In the genomic region with DNA sequence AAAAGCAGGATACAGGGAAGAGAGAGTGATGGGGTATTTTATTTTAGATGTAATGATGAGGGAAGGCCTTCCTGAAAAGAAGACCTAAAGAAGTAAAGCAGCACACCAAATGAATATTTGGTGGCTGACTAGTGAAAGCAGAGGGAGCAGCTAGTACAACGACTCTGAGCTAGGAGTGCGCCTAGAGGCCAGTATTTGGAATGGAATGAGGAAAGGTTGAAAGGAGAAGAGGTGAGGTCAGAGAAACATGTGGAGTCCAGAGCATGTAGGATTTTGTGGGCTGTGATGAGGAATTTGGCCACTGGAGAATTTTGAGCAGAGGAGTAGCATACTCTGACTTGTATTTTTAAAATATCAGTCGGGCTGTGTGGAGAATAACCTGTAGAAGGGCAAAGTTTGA, we compare ENCODE assay signal across 20 cellular contexts. TPM values are rescaled to one million over a fixed set of nuclear protein-coding genes. Genes with fewer than 3 reads are reported as not detected.
DNase-seq lines count a peak whose midpoint lies in the region; ATAC-seq and TF ChIP-seq lines count a peak whose summit lies in the region.
"Had no signal": no experiment of that assay in that cellular context is flagged by ENCODE, and none has a peak within 500 bp of the region (broad histone marks: within the 10 kb centered on the region; RNA-seq: fewer than 3 reads in every experiment).

No MANE protein-coding gene starts in this region.

- no peaks in the 10 kb centered on the region for H3K9me1 ChIP-seq in IMR-90 (ENCODE audit: insufficient read depth, low read length)

- peaks cover 5% of the 10 kb centered on the region; the same call in 1 of the 2 replicates for H3K4me1 ChIP-seq in IMR-90 (ENCODE audit: control insufficient read depth, insufficient read depth, low read length)
- no peaks in the 10 kb centered on the region for H3K4me1 ChIP-seq in effector memory CD4-positive, alpha-beta T cell (ENCODE audit: control insufficient read depth, insufficient read depth, low read length, poor library complexity, severe bottlenecking)
- no peaks in the 10 kb centered on the region for H3K4me1 ChIP-seq in testis
- no peaks in the 10 kb centered on the region for H3K4me1 ChIP-seq in MM.1S (ENCODE audit: low read length)
- H3K4me1 ChIP-seq: right atrium auricular region, vagina had no signal

- H2BK5ac ChIP-seq in IMR-90 (ENCODE audit: low read depth, low read length, poor library complexity, severe bottlenecking), result no peak overlapping the region

- H3K27ac ChIP-seq in IMR-90 (ENCODE audit: insufficient read depth, low read length), result no peak overlapping the region
- H3K27ac ChIP-seq in effector memory CD4-positive, alpha-beta T cell (ENCODE audit: insufficient read depth, low read length, poor library complexity, severe bottlenecking), result no peak overlapping the region
- H3K27ac ChIP-seq in testis, result no peak overlapping the region
- no peak overlapping the region for H3K27ac ChIP-seq in MM.1S (ENCODE audit: low read length)
- H3K27ac ChIP-seq: right atrium auricular region, vagina had no signal

- no TSS peak for BruUV-seq in IMR-90 (replicated peaks; lab: Mats Ljungman, UMichigan)

- H3K79me2 ChIP-seq in MM.1S (ENCODE audit: low read length), result no peaks in the 10 kb centered on the region

- no peak overlapping the region for H2AK9ac ChIP-seq in IMR-90 (replicated peaks; ENCODE audit: low read depth, low read length, poor library complexity)

- TF ChIP-seq RAD21 in IMR-90 (IDR thresholded peaks at IDR 0.05; ENCODE audit: low read length), result no peak

- peaks cover 8% of the 10 kb centered on the region for H3K27me3 Mint-ChIP-seq in nephron progenitor cell (ENCODE audit: low read depth, poor library complexity)

- H2BK15ac ChIP-seq in IMR-90 (ENCODE audit: low read depth, low read length), result no peak overlapping the region; the same call in 2 of the 3 replicates

- H3K9me2 ChIP-seq in MM.1S (replicated peaks; ENCODE audit: insufficient read depth, low read length), result no peaks in the 10 kb centered on the region

- H4K5ac ChIP-seq in IMR-90 (ENCODE audit: low read depth, low read length), result no peak overlapping the region

- in situ Hi-C loops in IMR-90 (cut with MboI; ENCODE audit: low sequenced_read_pairs), result no loop called here

- CTCF ChIA-PET in IMR-90 (lab: Yijun Ruan, JAX), result no interaction called here

- no peaks in the 10 kb centered on the region for H3F3A ChIP-seq in MM.1S (ENCODE audit: insufficient read depth, low read length)

- peak overlapping the region; percentile 4 for H3K27ac Mint-ChIP-seq in nephron progenitor cell
- H3K27ac Mint-ChIP-seq: activated naive CD4-positive, alpha-beta T cell treated with anti-CD3 and anti-CD28 coated beads, Interleukin-2, amount 50 U/mL, for 24 hours; H9 had no signal

- H3K23ac ChIP-seq in IMR-90 (ENCODE audit: low read depth, low read length), result no peak overlapping the region

- H4K20me1 ChIP-seq in IMR-90 (ENCODE audit: insufficient read depth, low read length) (no peaks in the 10 kb centered on the region), MM.1S (ENCODE audit: insufficient read depth, low read length) (no peaks in the 10 kb centered on the region)

- peaks cover 16% of the 10 kb centered on the region for H3K4me1 Mint-ChIP-seq in nephron progenitor cell
- H3K4me1 Mint-ChIP-seq: activated naive CD4-positive, alpha-beta T cell treated with anti-CD3 and anti-CD28 coated beads, Interleukin-2, amount 50 U/mL, for 24 hours; H9 had no signal

- POLR2A ChIA-PET in IMR-90 (lab: Charles Lee; ENCODE audit: unreplicated experiment), result no interaction called here

- H3K4me3 ChIP-seq in AG10803 (ENCODE audit: low read length) (no peak overlapping the region), IMR-90 (ENCODE audit: insufficient read depth, low read depth, low read length) (no peak overlapping the region), choroid plexus epithelial cell (ENCODE audit: low read depth, low read length) (no peak overlapping the region), testis (no peak overlapping the region), MM.1S (ENCODE audit: low read length) (no peak overlapping the region)
- no peak overlapping the region for H3K4me3 ChIP-seq in effector memory CD4-positive, alpha-beta T cell (ENCODE audit: insufficient read depth, low read depth, low read length, poor library complexity, severe bottlenecking)
- H3K4me3 ChIP-seq: lung, right atrium auricular region, vagina had no signal

- ATAC-seq in IMR-90 (ENCODE audit: low read depth), result peak; percentile 52
- ATAC-seq: activated T-cell treated with anti-CD3 and anti-CD28 coated beads, Interleukin-2, amount 50 U/mL, for 4 hours had no signal

- H3K9me3 ChIP-seq in IMR-90 (ENCODE audit: control insufficient read depth, insufficient read depth, low read length), result no peaks in the 10 kb centered on the region
- no peaks in the 10 kb centered on the region for H3K9me3 ChIP-seq in effector memory CD4-positive, alpha-beta T cell (ENCODE audit: control insufficient read depth, low read length)
- no peaks in the 10 kb centered on the region for H3K9me3 ChIP-seq in testis
- no peaks in the 10 kb centered on the region for H3K9me3 ChIP-seq in MM.1S (replicated peaks; ENCODE audit: insufficient read depth, low read length)
- H3K9me3 ChIP-seq: right atrium auricular region, vagina had no signal

- H3K9me3 Mint-ChIP-seq in nephron progenitor cell, result no peaks in the 10 kb centered on the region
- H3K9me3 Mint-ChIP-seq: activated naive CD4-positive, alpha-beta T cell treated with anti-CD3 and anti-CD28 coated beads, Interleukin-2, amount 50 U/mL, for 24 hours; activated T-cell treated with anti-CD3 and anti-CD28 coated beads, Interleukin-2, amount 50 U/mL, for 4 hours; H9 had no signal

- H2AFZ ChIP-seq in IMR-90 (replicated peaks; ENCODE audit: low read length, poor library complexity) (peak overlapping the region; percentile 17), MM.1S (ENCODE audit: low read length) (no peak overlapping the region)

- no peak for TF ChIP-seq POLR2A in IMR-90 (IDR thresholded peaks at IDR 0.05; ENCODE audit: low read depth, low read length)
- TF ChIP-seq POLR2A in testis (IDR thresholded peaks at IDR 0.05), result no peak

- no peaks in the 10 kb centered on the region for H3K79me1 ChIP-seq in IMR-90 (ENCODE audit: low read depth in 1 of 2, low read length in 2 of 2)

- intact Hi-C loops in IMR-90 (cut with micrococcal nuclease), result no loop called here
- intact Hi-C loops in testis (cut with DNase I; ENCODE audit: low total_unique reads), result no loop called here

- H3K18ac ChIP-seq in IMR-90 (ENCODE audit: low read depth, low read length), result no peak overlapping the region

- peak; percentile 63 for DNase-seq in AG10803 (ENCODE audit: low read depth)
- peak; percentile 50 for DNase-seq in IMR-90
- peak; percentile 73 for DNase-seq in choroid plexus epithelial cell (ENCODE audit: low read depth)
- no peak for DNase-seq in nephron progenitor cell
- DNase-seq in effector memory CD4-positive, alpha-beta T cell, result no peak
- DNase-seq in testis, result no peak
- DNase-seq in MM.1S, result no peak
- no peak for DNase-seq in NAMALWA (ENCODE audit: low spot score)
- DNase-seq: activated T-cell treated with anti-CD3 and anti-CD28 coated beads, Interleukin-2, amount 50 U/mL, for 4 hours; DMS79; H9; hippocampal formation; Kasumi-1; NCI-H524 treated with DMSO at 0.1 percent for 48 hours; stimulated activated CD4-positive, alpha-beta T cell treated with anti-CD3 and anti-CD28 coated beads, Interleukin-15, amount 100 ng/mL, for 24 hours; T1000 had no signal

- no peak overlapping the region for H2AK5ac ChIP-seq in IMR-90 (ENCODE audit: low read depth, low read length)

- H2BK120ac ChIP-seq in IMR-90 (ENCODE audit: low read depth, low read length), result no peak overlapping the region

- no peaks in the 10 kb centered on the region for H3K36me3 Mint-ChIP-seq in nephron progenitor cell (ENCODE audit: low read depth)
- H3K36me3 Mint-ChIP-seq: activated naive CD4-positive, alpha-beta T cell treated with anti-CD3 and anti-CD28 coated beads, Interleukin-2, amount 50 U/mL, for 24 hours had no signal

- no peak overlapping the region for H3K4ac ChIP-seq in IMR-90 (ENCODE audit: low read depth, low read length)

- H2BK20ac ChIP-seq in IMR-90 (ENCODE audit: low read depth, low read length), result no peak overlapping the region

- H3K14ac ChIP-seq in IMR-90 (replicated peaks; ENCODE audit: low read depth, low read length), result no peak overlapping the region

- no peak overlapping the region for H4K8ac ChIP-seq in IMR-90 (ENCODE audit: low read depth in 2 of 2, low read length in 2 of 2)

- H3K4me3 Mint-ChIP-seq in nephron progenitor cell, result no peak overlapping the region
- H3K4me3 Mint-ChIP-seq: activated naive CD4-positive, alpha-beta T cell treated with anti-CD3 and anti-CD28 coated beads, Interleukin-2, amount 50 U/mL, for 24 hours; activated T-cell treated with anti-CD3 and anti-CD28 coated beads, Interleukin-2, amount 50 U/mL, for 4 hours; H9 had no signal

- no peak overlapping the region for H3K9ac ChIP-seq in IMR-90 (ENCODE audit: low read depth, low read length)
- no peak overlapping the region for H3K9ac ChIP-seq in MM.1S (ENCODE audit: low read length)

- no peak overlapping the region for H3K56ac ChIP-seq in IMR-90 (ENCODE audit: extremely low read depth, insufficient read depth, low read length)

- TF ChIP-seq CTCF in AG10803 (conservative IDR thresholded peaks at IDR 0.05; ENCODE audit: low read length) (0 out of 2 replicates have a peak, but pooled peaks have one; percentile 11), IMR-90 (conservative IDR thresholded peaks at IDR 0.05; ENCODE audit: low read depth, low read length) (no peak), choroid plexus epithelial cell (conservative IDR thresholded peaks at IDR 0.05; ENCODE audit: low read depth, low read length) (peak; percentile 19), nephron progenitor cell (IDR thresholded peaks at IDR 0.05) (no peak), testis (IDR thresholded peaks at IDR 0.05) (no peak), MM.1S (IDR thresholded peaks at IDR 0.05; ENCODE audit: low read length) (no peak)

- WGBS in IMR-90 (ENCODE audit: extremely low coverage in 2 of 2, insufficient read length in 1 of 2), 2 experiments, result 58% methylated on average over 2 of the region's 3 CpGs; no CpG with 5 or more reads in 1 of the 2 experiments
- WGBS in testis, 2 donors, result 63 to 72% methylated on average over 3 of the region's 3 CpGs

- H3K36me3 ChIP-seq in IMR-90 (ENCODE audit: control insufficient read depth, insufficient read depth, low read length) (no peaks in the 10 kb centered on the region), testis (ENCODE audit: low read depth, missing control alignments) (no peaks in the 10 kb centered on the region), MM.1S (replicated peaks; ENCODE audit: insufficient read depth, low read length) (no peaks in the 10 kb centered on the region)
- H3K36me3 ChIP-seq in effector memory CD4-positive, alpha-beta T cell (ENCODE audit: control insufficient read depth, insufficient read depth, low read length), result no peaks in the 10 kb centered on the region
- H3K36me3 ChIP-seq: right atrium auricular region, vagina had no signal

- dilution Hi-C loops in IMR-90 (cut with HindIII; ENCODE audit: low sequenced_read_pairs, unreplicated experiment), result no loop called here

- H4K91ac ChIP-seq in IMR-90 (ENCODE audit: insufficient read depth, low read depth, low read length), result no peak overlapping the region

- H3K27me3 ChIP-seq in IMR-90 (ENCODE audit: control insufficient read depth, insufficient read depth, low read length) (no peaks in the 10 kb centered on the region), testis (no peaks in the 10 kb centered on the region), MM.1S (replicated peaks; ENCODE audit: insufficient read depth, low read length) (no peaks in the 10 kb centered on the region)
- no peaks in the 10 kb centered on the region for H3K27me3 ChIP-seq in effector memory CD4-positive, alpha-beta T cell (replicated peaks; ENCODE audit: control insufficient read depth, insufficient read depth, low read length, poor library complexity, severe bottlenecking)
- H3K27me3 ChIP-seq: right atrium auricular region, vagina had no signal

- H3K4me2 ChIP-seq in IMR-90 (ENCODE audit: low read depth, low read length), result no peak overlapping the region
- no peak overlapping the region for H3K4me2 ChIP-seq in MM.1S (ENCODE audit: low read depth, low read length)

RNA-seq across cellular contexts. Expression of gene RPL5, which starts 11.8 kb away (rescaled TPM):
- total RNA-seq in IMR-90 (2012; rRNA removed) (1,679 and 1,907 TPM in 2 replicates), testis (100 to 1,000 TPM; 548 to 899 TPM)
- polyA plus RNA-seq in IMR-90 (2012; rRNA removed) (1,239 and 1,406 TPM in 2 replicates), testis (ENCODE audit: insufficient read depth, low read depth, low replicate concordance) (929 TPM)
- 609 and 629 TPM in 2 replicates for polyA plus RNA-seq in IMR-90 (2012; cell fraction: cytosol; rRNA removed)
- 99.4 and 681 TPM in 2 replicates for polyA plus RNA-seq in IMR-90 (2012; cell fraction: nucleus; rRNA removed; ENCODE audit: low replicate concordance)

RNA-seq across cellular contexts. Expression of gene EVI5, which starts 35.1 kb away (rescaled TPM):
- total RNA-seq in IMR-90 (2012; rRNA removed) (26.9 and 54.4 TPM in 2 replicates), testis (10 to 100 TPM; 58.7 to 73.9 TPM)
- polyA plus RNA-seq in IMR-90 (2012; rRNA removed) (10.2 and 13.9 TPM in 2 replicates), testis (ENCODE audit: insufficient read depth, low read depth, low replicate concordance) (27.0 TPM)
- polyA plus RNA-seq in IMR-90 (2012; cell fraction: cytosol; rRNA removed), result 2.6 and 3.4 TPM in 2 replicates
- 1.7 and 10.9 TPM in 2 replicates for polyA plus RNA-seq in IMR-90 (2012; cell fraction: nucleus; rRNA removed; ENCODE audit: low replicate concordance)

Comparison
In these comparisons a context has a peak if more than half of its experiments do, and no peak if none do; other contexts are left out.
1. DNase-seq: peak in AG10803 (single experiment), IMR-90 (single experiment) and choroid plexus epithelial cell (single experiment); none in nephron progenitor cell (single experiment), effector memory CD4-positive, alpha-beta T cell (0 of 3), testis (single experiment), MM.1S (single experiment) and NAMALWA (single experiment).
2. CTCF ChIP-seq: peak in AG10803 (single experiment) and choroid plexus epithelial cell (single experiment); none in IMR-90 (single experiment), nephron progenitor cell (single experiment), testis (0 of 3) and MM.1S (single experiment).